Comparison of ENCODE assay signal across 15 cellular contexts in genomic region chr17:52147431-52147830, GRCh38. TPM values are rescaled to one million over a fixed set of nuclear protein-coding genes. Genes with fewer than 3 reads are reported as not detected.
A peak's percentile ranks its signal among the peaks of the same experiment; 100 is the strongest.
DNase-seq lines count a peak whose midpoint lies in the region; ATAC-seq and TF ChIP-seq lines count a peak whose summit lies in the region.
"Had no signal": no experiment of that assay in that cellular context is flagged by ENCODE, and none has a peak within 500 bp of the region (broad histone marks: within the 10 kb centered on the region; RNA-seq: fewer than 3 reads in every experiment).

No MANE protein-coding gene starts in this region.

- CTCF ChIA-PET in activated naive CD4-positive, alpha-beta T cell treated with anti-CD3 and anti-CD28 coated beads for 36 hours (lab: Charles Lee), result no interaction called here

- H3K4me3 Mint-ChIP-seq in activated naive CD4-positive, alpha-beta T cell treated with anti-CD3 and anti-CD28 coated beads for 36 hours, result no peak overlapping the region
- H3K4me3 Mint-ChIP-seq in activated T-helper 17 cell treated with anti-CD3 and anti-CD28 coated beads, Interleukin-2, amount 50 U/mL, for 72 hours, result peak overlapping the region; percentile 35
- no peak overlapping the region for H3K4me3 Mint-ChIP-seq in stimulated activated naive CD8-positive, alpha-beta T cell treated with anti-CD3 and anti-CD28 coated beads, Interleukin-15, Interleukin-2, amounts not matched to agents 100 ng/mL and 50 ng/mL, for 24 hours
- H3K4me3 Mint-ChIP-seq: B cell had no signal

- peaks cover 10% of the 10 kb centered on the region for H3K4me1 Mint-ChIP-seq in activated naive CD4-positive, alpha-beta T cell treated with anti-CD3 and anti-CD28 coated beads for 36 hours (ENCODE audit: low read depth)
- H3K4me1 Mint-ChIP-seq in activated T-helper 17 cell treated with anti-CD3 and anti-CD28 coated beads, Interleukin-2, amount 50 U/mL, for 72 hours, result peaks cover 16% of the 10 kb centered on the region
- H3K4me1 Mint-ChIP-seq in stimulated activated naive CD8-positive, alpha-beta T cell treated with anti-CD3 and anti-CD28 coated beads, Interleukin-15, Interleukin-2, amounts not matched to agents 100 ng/mL and 50 ng/mL, for 24 hours (ENCODE audit: low read depth), result peaks cover 13% of the 10 kb centered on the region
- H3K4me1 Mint-ChIP-seq: B cell had no signal

- peak; percentile 50 for ATAC-seq in HG02973 (IDR thresholded peaks at IDR 0.05; ENCODE audit: unreplicated experiment)
- ATAC-seq in activated T-helper 17 cell treated with anti-CD3 and anti-CD28 coated beads, Interleukin-2, amount 50 U/mL, for 72 hours (replicated peaks), result peak; percentile 89

- H3K27ac Mint-ChIP-seq in activated naive CD4-positive, alpha-beta T cell treated with anti-CD3 and anti-CD28 coated beads for 36 hours, result peak overlapping the region; percentile 77
- H3K27ac Mint-ChIP-seq in activated T-helper 17 cell treated with anti-CD3 and anti-CD28 coated beads, Interleukin-2, amount 50 U/mL, for 72 hours, result peak overlapping the region; percentile 94
- H3K27ac Mint-ChIP-seq in stimulated activated naive CD8-positive, alpha-beta T cell treated with anti-CD3 and anti-CD28 coated beads, Interleukin-15, Interleukin-2, amounts not matched to agents 100 ng/mL and 50 ng/mL, for 24 hours, result peak overlapping the region; percentile 75
- H3K27ac Mint-ChIP-seq: B cell had no signal

- TF ChIP-seq CTCF in GM13977 (IDR thresholded peaks at IDR 0.05; ENCODE audit: extremely low read depth, insufficient read depth, missing control alignments), result no peak

- in situ Hi-C loops in GM13977 (cut with MboI; ENCODE audit: low pct_unique_long_range_greater_than_20kb, low sequenced_read_pairs, unreplicated experiment), result no loop called here

- H3K27me3 Mint-ChIP-seq in activated naive CD4-positive, alpha-beta T cell treated with anti-CD3 and anti-CD28 coated beads for 36 hours (ENCODE audit: low read depth), result peaks cover 5% of the 10 kb centered on the region
- peaks cover 4% of the 10 kb centered on the region for H3K27me3 Mint-ChIP-seq in activated T-helper 17 cell treated with anti-CD3 and anti-CD28 coated beads, Interleukin-2, amount 50 U/mL, for 72 hours
- peaks cover 8% of the 10 kb centered on the region for H3K27me3 Mint-ChIP-seq in stimulated activated naive CD8-positive, alpha-beta T cell treated with anti-CD3 and anti-CD28 coated beads, Interleukin-15, Interleukin-2, amounts not matched to agents 100 ng/mL and 50 ng/mL, for 24 hours
- H3K27me3 Mint-ChIP-seq: B cell had no signal

- intact Hi-C loops in activated naive CD4-positive, alpha-beta T cell treated with anti-CD3 and anti-CD28 coated beads for 36 hours (cut with micrococcal nuclease), result no loop called here

- H3K36me3 Mint-ChIP-seq in activated naive CD4-positive, alpha-beta T cell treated with anti-CD3 and anti-CD28 coated beads for 36 hours (ENCODE audit: low read depth), result no peaks in the 10 kb centered on the region
- no peaks in the 10 kb centered on the region for H3K36me3 Mint-ChIP-seq in activated T-helper 17 cell treated with anti-CD3 and anti-CD28 coated beads, Interleukin-2, amount 50 U/mL, for 72 hours (ENCODE audit: low read depth)
- H3K36me3 Mint-ChIP-seq in stimulated activated naive CD8-positive, alpha-beta T cell treated with anti-CD3 and anti-CD28 coated beads, Interleukin-15, Interleukin-2, amounts not matched to agents 100 ng/mL and 50 ng/mL, for 24 hours (ENCODE audit: low read depth), result no peaks in the 10 kb centered on the region

- H3K9me3 Mint-ChIP-seq in activated naive CD4-positive, alpha-beta T cell treated with anti-CD3 and anti-CD28 coated beads for 36 hours, result no peaks in the 10 kb centered on the region
- no peaks in the 10 kb centered on the region for H3K9me3 Mint-ChIP-seq in activated T-helper 17 cell treated with anti-CD3 and anti-CD28 coated beads, Interleukin-2, amount 50 U/mL, for 72 hours
- H3K9me3 Mint-ChIP-seq in stimulated activated naive CD8-positive, alpha-beta T cell treated with anti-CD3 and anti-CD28 coated beads, Interleukin-15, Interleukin-2, amounts not matched to agents 100 ng/mL and 50 ng/mL, for 24 hours, result peaks cover 4% of the 10 kb centered on the region

- DNase-seq in activated naive CD4-positive, alpha-beta T cell treated with anti-CD3 and anti-CD28 coated beads for 36 hours, result no peak
- DNase-seq in activated naive CD4-positive, alpha-beta T cell treated with anti-CD3 and anti-CD28 coated beads, Interleukin-2, amount 50 U/mL, for 16 hours, result no peak
- DNase-seq in SHP77 (lab: John Stamatoyannopoulos, UW) (no peak), GM13977 (ENCODE audit: low spot score) (no peak), NCI-H187 treated with DMSO at 0.1 percent for 48 hours (lab: John Stamatoyannopoulos, UW) (no peak)
- DNase-seq: activated CD4-positive, CD25-positive, alpha-beta regulatory T cell; activated gamma-delta T cell treated with Interleukin-2 at 50 U/mL for 16 hours; EL; NCI-H1436; SK-N-SH had no signal

RNA-seq across cellular contexts. Expression of gene CA10, which starts 11.1 kb away (rescaled TPM):
- not detected for total RNA-seq in activated naive CD4-positive, alpha-beta T cell treated with anti-CD3 and anti-CD28 coated beads for 36 hours
- under 1 TPM in 1 of 2 donors, not detected in 1; 0.56 TPM for total RNA-seq in activated T-helper 17 cell treated with anti-CD3 and anti-CD28 coated beads, Interleukin-2, amount 50 U/mL, for 72 hours
- total RNA-seq: B cell, esophagus muscularis mucosa had no signal
